In the genomic region with DNA sequence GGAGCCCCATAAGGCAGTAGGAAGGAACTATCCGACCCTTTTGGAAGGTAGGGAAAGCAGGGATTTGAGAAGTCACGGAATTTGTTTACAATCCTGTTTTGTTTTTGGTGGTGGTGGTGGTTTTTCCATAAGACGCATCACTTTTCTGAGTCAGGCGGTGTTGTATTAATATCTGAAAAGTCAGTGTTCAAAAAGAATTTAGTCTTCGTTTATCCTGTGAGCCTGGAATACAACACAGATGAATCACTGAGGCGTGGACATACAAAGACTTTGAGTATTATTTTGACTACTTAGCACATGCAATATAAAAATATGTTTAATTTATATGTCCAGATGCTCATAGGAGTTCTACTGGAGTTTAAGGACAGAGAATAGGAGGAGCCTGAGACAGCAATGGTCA, we compare ENCODE assay signal across 8 cellular contexts. TPM values are rescaled to one million over a fixed set of nuclear protein-coding genes. Genes with fewer than 3 reads are reported as not detected.
DNase-seq lines count a peak whose midpoint lies in the region; ATAC-seq and TF ChIP-seq lines count a peak whose summit lies in the region.

No MANE protein-coding gene starts in this region.

- WGBS in thymus: 91% methylated on average over 6 of the region's 6 CpGs

- DNase-seq in activated T-cell treated with anti-CD3 and anti-CD28 coated beads, Interleukin-2, amount 50 U/mL, for 24 hours: no peak
- no peak for DNase-seq in activated T-cell treated with anti-CD3 and anti-CD28 coated beads, Interleukin-2, amount 50 U/mL, for 1 hour
- DNase-seq in adipocyte (ENCODE audit: low read depth) (peak; percentile 32), kidney epithelial cell (ENCODE audit: low read depth) (no peak), ureter (ENCODE audit: low spot score) (no peak), NCI-H446 (lab: John Stamatoyannopoulos, UW) (no peak)

- TF ChIP-seq CTCF in kidney epithelial cell (IDR thresholded peaks at IDR 0.05; ENCODE audit: insufficient read depth, low read length, poor library complexity, severe bottlenecking): no peak

- peaks cover 38% of the 10 kb centered on the region for H3K9me3 ChIP-seq in adipocyte (ENCODE audit: control insufficient read depth, low read length)
- H3K9me3 ChIP-seq in thymus (ENCODE audit: control insufficient read depth): peaks cover 5% of the 10 kb centered on the region

- H3K4me1 Mint-ChIP-seq in activated T-cell treated with anti-CD3 and anti-CD28 coated beads, Interleukin-2, amount 50 U/mL, for 24 hours (ENCODE audit: low read depth): peaks cover 30% of the 10 kb centered on the region

- peak overlapping the region; percentile 73 for H3K27ac Mint-ChIP-seq in activated T-cell treated with anti-CD3 and anti-CD28 coated beads, Interleukin-2, amount 50 U/mL, for 24 hours

- peak overlapping the region; percentile 86 for H3K9ac ChIP-seq in adipocyte (ENCODE audit: low read length)

- peaks cover 35% of the 10 kb centered on the region for H3K36me3 ChIP-seq in adipocyte (ENCODE audit: control insufficient read depth, insufficient read depth, low read length, severe bottlenecking)
- no peaks in the 10 kb centered on the region for H3K36me3 ChIP-seq in kidney epithelial cell (ENCODE audit: control insufficient read depth, insufficient read depth, low read length)
- H3K36me3 ChIP-seq in thymus (ENCODE audit: control insufficient read depth, insufficient read depth): peaks cover 12% of the 10 kb centered on the region

- peaks cover 42% of the 10 kb centered on the region for H3K9me3 Mint-ChIP-seq in activated T-cell treated with anti-CD3 and anti-CD28 coated beads, Interleukin-2, amount 50 U/mL, for 24 hours

- no peak for ATAC-seq in HG03175 (IDR thresholded peaks at IDR 0.05; ENCODE audit: unreplicated experiment)

- no peaks in the 10 kb centered on the region for H3K27me3 Mint-ChIP-seq in activated T-cell treated with anti-CD3 and anti-CD28 coated beads, Interleukin-2, amount 50 U/mL, for 24 hours

- no peak overlapping the region for H3K27ac ChIP-seq in thymus (ENCODE audit: low read depth)

- peaks cover 3% of the 10 kb centered on the region for H3K4me1 ChIP-seq in adipocyte (ENCODE audit: control insufficient read depth, insufficient read depth, low read length)
- peaks cover 3% of the 10 kb centered on the region for H3K4me1 ChIP-seq in thymus (ENCODE audit: control insufficient read depth, insufficient read depth, low read length)

- H3K27me3 ChIP-seq in adipocyte (replicated peaks; ENCODE audit: control insufficient read depth, insufficient read depth, low read length) (no peaks in the 10 kb centered on the region), kidney epithelial cell (ENCODE audit: control insufficient read depth, insufficient read depth, low read length) (no peaks in the 10 kb centered on the region), thymus (ENCODE audit: control insufficient read depth, insufficient read depth) (no peaks in the 10 kb centered on the region)

- H3K4me3 ChIP-seq in adipocyte (ENCODE audit: low read length): peak overlapping the region; percentile 91
- peak overlapping the region; percentile 64 for H3K4me3 ChIP-seq in kidney epithelial cell (ENCODE audit: low read depth, low read length)
- H3K4me3 ChIP-seq in thymus (ENCODE audit: low read length): peak overlapping the region; percentile 97

- peak overlapping the region; percentile 92 for H3K4me3 Mint-ChIP-seq in activated T-cell treated with anti-CD3 and anti-CD28 coated beads, Interleukin-2, amount 50 U/mL, for 24 hours

- H3K36me3 Mint-ChIP-seq in activated T-cell treated with anti-CD3 and anti-CD28 coated beads, Interleukin-2, amount 50 U/mL, for 24 hours (ENCODE audit: low read depth): peaks cover 59% of the 10 kb centered on the region

RNA-seq across cellular contexts. Expression of gene ZNF892, which starts 0.8 kb away (rescaled TPM):
- total RNA-seq in kidney epithelial cell: 6.7 and 9.1 TPM in 2 replicates
- polyA plus RNA-seq in thymus: 0.39 TPM
- total RNA-seq in ureter: 5.3 TPM

RNA-seq across cellular contexts. Expression of gene ZNF2, which starts 42.5 kb away (rescaled TPM):
- total RNA-seq in kidney epithelial cell (5.1 and 6.1 TPM in 2 replicates), ureter (4.5 TPM)
- 2.5 TPM for polyA plus RNA-seq in thymus

RNA-seq across cellular contexts. Expression of gene ZNF514, which starts 48.5 kb away (rescaled TPM):
- total RNA-seq in kidney epithelial cell (8.2 and 8.9 TPM in 2 replicates), ureter (33.3 TPM)
- 18.6 TPM for polyA plus RNA-seq in thymus
